Comparison of ENCODE assay signal across 20 cellular contexts in genomic region chr5:170028124-170028523, GRCh38. TPM values are rescaled to one million over a fixed set of nuclear protein-coding genes. Genes with fewer than 3 reads are reported as not detected.
DNase-seq lines count a peak whose midpoint lies in the region; ATAC-seq and TF ChIP-seq lines count a peak whose summit lies in the region.
"Had no signal": no experiment of that assay in that cellular context is flagged by ENCODE, and none has a peak within 500 bp of the region (broad histone marks: within the 10 kb centered on the region; RNA-seq: fewer than 3 reads in every experiment).

No MANE protein-coding gene starts in this region.

- intact Hi-C loops in body of pancreas (cut with DNase I), result no loop called here

- H3K4me1 ChIP-seq in GM23248 (ENCODE audit: insufficient read depth) (no peaks in the 10 kb centered on the region), body of pancreas (no peaks in the 10 kb centered on the region), neural progenitor cell (no peaks in the 10 kb centered on the region)
- H3K4me1 ChIP-seq: BLaER1 had no signal

- no peak overlapping the region for H3K4me3 Mint-ChIP-seq in neural progenitor cell
- no peak overlapping the region for H3K4me3 Mint-ChIP-seq in endothelial cell (ENCODE audit: unreplicated experiment)
- H3K4me3 Mint-ChIP-seq: CD8-positive, alpha-beta memory T cell had no signal

- TF ChIP-seq POLR2A in body of pancreas (IDR thresholded peaks at IDR 0.05), result no peak

- H3K4me2 ChIP-seq in GM23248 (ENCODE audit: unreplicated experiment), result no peak overlapping the region
- no peak overlapping the region for H3K4me2 ChIP-seq in neural progenitor cell
- H3K4me2 ChIP-seq: BLaER1 had no signal

- H3K4me1 Mint-ChIP-seq in neural progenitor cell (peaks cover 8% of the 10 kb centered on the region), endothelial cell (ENCODE audit: unreplicated experiment) (peaks cover 3% of the 10 kb centered on the region)
- H3K4me1 Mint-ChIP-seq: CD8-positive, alpha-beta memory T cell had no signal

- H3K36me3 Mint-ChIP-seq in neural progenitor cell (no peaks in the 10 kb centered on the region), endothelial cell (ENCODE audit: low read depth, unreplicated experiment) (peaks cover 3% of the 10 kb centered on the region)

- H3K4me3 ChIP-seq in AG10803 (ENCODE audit: low read length), result no peak overlapping the region
- H3K4me3 ChIP-seq in GM23248, result no peak overlapping the region
- no peak overlapping the region for H3K4me3 ChIP-seq in body of pancreas
- H3K4me3 ChIP-seq in neural progenitor cell, result no peak overlapping the region
- H3K4me3 ChIP-seq: BLaER1 had no signal

- no peaks in the 10 kb centered on the region for H3K79me2 ChIP-seq in GM23248 (ENCODE audit: insufficient read depth)
- no peaks in the 10 kb centered on the region for H3K79me2 ChIP-seq in neural progenitor cell (ENCODE audit: low read depth)

- WGBS in GM23248 (ENCODE audit: low coverage in 1 of 2, low lambda C conversion rate in 2 of 2, missing lambda C conversion rate in 2 of 2), 2 experiments, result 31 to 46% methylated on average over 2 of the region's 2 CpGs
- WGBS in body of pancreas, 2 donors, result 10 to 33% methylated on average over 2 of the region's 2 CpGs

- H2AFZ ChIP-seq in GM23248 (no peak overlapping the region), neural progenitor cell (replicated peaks) (no peak overlapping the region)

- 0 out of 2 replicates have a peak, but pooled peaks cover 8% of the 10 kb centered on the region for H3K27me3 ChIP-seq in GM23248 (replicated peaks; ENCODE audit: insufficient read depth)
- H3K27me3 ChIP-seq in body of pancreas, result no peaks in the 10 kb centered on the region
- H3K27me3 ChIP-seq in neural progenitor cell, result no peaks in the 10 kb centered on the region
- H3K27me3 ChIP-seq: BLaER1 had no signal

- TF ChIP-seq CTCF in AG10803 (conservative IDR thresholded peaks at IDR 0.05; ENCODE audit: low read length) (no peak), body of pancreas (IDR thresholded peaks at IDR 0.05) (no peak), neural progenitor cell (IDR thresholded peaks at IDR 0.05) (no peak), endothelial cell (IDR thresholded peaks at IDR 0.05; ENCODE audit: unreplicated experiment) (no peak)

- H3K9me2 ChIP-seq in GM23248 (ENCODE audit: insufficient read depth), result no peaks in the 10 kb centered on the region

- peak; percentile 45 for DNase-seq in AG10803 (ENCODE audit: low read depth)
- peak; percentile 12 for DNase-seq in GM23248
- DNase-seq in body of pancreas, result no peak
- DNase-seq in neural progenitor cell (ENCODE audit: low spot score), result no peak
- DNase-seq in COLO829 (ENCODE audit: low spot score), result no peak
- no peak for DNase-seq in endothelial cell (ENCODE audit: low spot score)
- DNase-seq in NCI-H187 (lab: John Stamatoyannopoulos, UW), result no peak
- DNase-seq: CD8-positive, alpha-beta memory T cell; H7; NCI-H1048; NCI-H1436 treated with DMSO at 0.1 percent for 48 hours; NCI-H2029 treated with DMSO at 0.1 percent for 48 hours; NCI-H2171 treated with DMSO at 0.1 percent for 48 hours; NCI-H446; NCI-H526 treated with DMSO at 0.1 percent for 48 hours had no signal

- H3F3A ChIP-seq in GM23248 (ENCODE audit: insufficient read depth), result no peaks in the 10 kb centered on the region
- no peaks in the 10 kb centered on the region for H3F3A ChIP-seq in neural progenitor cell (ENCODE audit: low read depth)

- H3K36me3 ChIP-seq in GM23248 (ENCODE audit: low read depth), result no peaks in the 10 kb centered on the region
- no peaks in the 10 kb centered on the region for H3K36me3 ChIP-seq in body of pancreas (replicated peaks in 1 of 2; ENCODE audit: insufficient read depth in 1 of 2, low read depth in 2 of 2)
- no peaks in the 10 kb centered on the region for H3K36me3 ChIP-seq in neural progenitor cell

- H3K9ac ChIP-seq in GM23248 (no peak overlapping the region), neural progenitor cell (no peak overlapping the region)
- H3K9ac ChIP-seq: BLaER1 had no signal

- in situ Hi-C loops in GM23248 (cut with MboI), result no loop called here

- H3K9me3 ChIP-seq in GM23248 (ENCODE audit: low read depth) (no peaks in the 10 kb centered on the region), body of pancreas (no peaks in the 10 kb centered on the region), neural progenitor cell (ENCODE audit: low read depth) (no peaks in the 10 kb centered on the region)
- H3K9me3 ChIP-seq: BLaER1 had no signal

- H3K9me3 Mint-ChIP-seq in neural progenitor cell (no peaks in the 10 kb centered on the region), endothelial cell (ENCODE audit: unreplicated experiment) (no peaks in the 10 kb centered on the region)
- H3K9me3 Mint-ChIP-seq: CD8-positive, alpha-beta memory T cell had no signal

- peak; percentile 33 for ATAC-seq in body of pancreas
- ATAC-seq in HG03159 (IDR thresholded peaks at IDR 0.05; ENCODE audit: unreplicated experiment), result no peak
- ATAC-seq: Right ventricle myocardium inferior had no signal

- H3K27ac ChIP-seq in GM23248 (no peak overlapping the region), body of pancreas (no peak overlapping the region), neural progenitor cell (no peak overlapping the region)
- H3K27ac ChIP-seq: BLaER1 had no signal

- H3K27ac Mint-ChIP-seq in neural progenitor cell, result peak overlapping the region; percentile 7
- no peak overlapping the region for H3K27ac Mint-ChIP-seq in endothelial cell (ENCODE audit: unreplicated experiment)

- H4K20me1 ChIP-seq in GM23248 (ENCODE audit: insufficient read depth), result no peaks in the 10 kb centered on the region
- no peaks in the 10 kb centered on the region for H4K20me1 ChIP-seq in neural progenitor cell (ENCODE audit: low read depth)
- H4K20me1 ChIP-seq: BLaER1 had no signal

- H3K27me3 Mint-ChIP-seq in neural progenitor cell (ENCODE audit: insufficient read depth, low read depth) (peaks cover 4% of the 10 kb centered on the region), endothelial cell (ENCODE audit: unreplicated experiment) (no peaks in the 10 kb centered on the region)
- H3K27me3 Mint-ChIP-seq: CD8-positive, alpha-beta memory T cell had no signal

RNA-seq across cellular contexts. Expression of gene INSYN2B, which starts 47.8 kb away (rescaled TPM):
- 43.2 and 50.7 TPM in 2 replicates for total RNA-seq in GM23248 (2014; rRNA removed; shearing (Covaris generic))
- polyA plus RNA-seq in GM23248 (2016; fragmentation: Nextera tagmentation; extraction: Ambion mirVana), result 10.1 and 10.6 TPM in 2 replicates
- total RNA-seq in body of pancreas (not detected), neural progenitor cell (ENCODE audit: low replicate concordance) (0.06 and 0.26 TPM in 2 replicates), endothelial cell (ENCODE audit: unreplicated experiment) (4.5 TPM)
- total RNA-seq: CD8-positive, alpha-beta memory T cell; H7; HT-29; SK-MEL-5 had no signal
- polyA plus RNA-seq: CD8-positive, alpha-beta memory T cell had no signal

Comparison
In these comparisons a context has a peak if more than half of its experiments do, and no peak if none do; other contexts are left out.
1. DNase-seq: peak in AG10803 (single experiment) and GM23248 (single experiment); none in body of pancreas (0 of 4), neural progenitor cell (single experiment), COLO829 (single experiment), endothelial cell (single experiment) and NCI-H187 (0 of 2).